ENCODE assay signal across 10 cellular contexts in the genomic region with DNA sequence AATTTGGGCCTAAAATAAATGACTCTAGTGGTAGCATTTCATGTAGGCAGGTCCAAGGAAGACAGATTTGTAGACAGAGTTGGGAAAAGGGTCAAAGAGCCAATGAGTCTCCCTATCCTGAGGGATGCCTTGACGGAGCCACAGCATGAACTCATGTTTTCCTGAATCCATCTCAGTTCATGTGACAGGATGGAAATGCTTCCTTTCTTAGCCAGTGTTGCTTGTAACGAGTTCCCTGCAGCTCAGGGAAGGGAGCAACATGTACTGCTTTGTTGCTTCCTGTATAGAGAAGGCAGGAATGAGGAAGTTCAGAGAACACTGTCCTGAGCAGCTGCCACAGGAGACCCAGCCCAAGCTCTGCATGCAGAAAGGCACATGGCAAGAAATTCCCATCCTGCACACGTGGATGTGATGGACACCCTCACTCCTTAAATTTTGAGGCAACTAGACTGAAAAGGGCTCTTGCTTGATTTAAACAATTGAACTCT. TPM values are rescaled to one million over a fixed set of nuclear protein-coding genes. Genes with fewer than 3 reads are reported as not detected.
DNase-seq lines count a peak whose midpoint lies in the region; ATAC-seq and TF ChIP-seq lines count a peak whose summit lies in the region.
"Had no signal": no experiment of that assay in that cellular context is flagged by ENCODE, and none has a peak within 500 bp of the region (broad histone marks: within the 10 kb centered on the region; RNA-seq: fewer than 3 reads in every experiment).

No MANE protein-coding gene starts in this region.

- no peak overlapping the region for H3K4me3 ChIP-seq in PC-9
- H3K4me3 ChIP-seq in fibroblast of lung (replicated peaks in 1 of 4; ENCODE audit: control extremely low read depth in 1 of 4, insufficient read depth in 1 of 4, low read depth in 3 of 4, low read length in 4 of 4), result no peak overlapping the region
- no peak overlapping the region for H3K4me3 ChIP-seq in naive thymus-derived CD4-positive, alpha-beta T cell (ENCODE audit: low read length)

- H3F3A ChIP-seq in PC-9 (ENCODE audit: insufficient read depth, low read depth), result no peaks in the 10 kb centered on the region; the same call in 1 of the 2 replicates

- POLR2A ChIA-PET in PC-9 (lab: Charles Lee; ENCODE audit: unreplicated experiment), result interaction anchor here (0.6 kb wide), 1 partner anchor 57 kb away, joined by 8 read pairs; no protein-coding TSS in a partner anchor
- POLR2A ChIA-PET in naive thymus-derived CD4-positive, alpha-beta T cell (lab: Charles Lee), result no interaction called here
- POLR2A ChIA-PET in T-cell (lab: Charles Lee), result no interaction called here

- no peak overlapping the region for H3K4me2 ChIP-seq in PC-9
- H3K4me2 ChIP-seq in fibroblast of lung (ENCODE audit: extremely low read depth, insufficient read depth, low read length), result no peak overlapping the region

- H3K9ac ChIP-seq in fibroblast of lung (ENCODE audit: insufficient read depth, low read length), result no peak overlapping the region

- H3K36me3 Mint-ChIP-seq in Calu3 (ENCODE audit: insufficient read depth, unreplicated experiment), result no peaks in the 10 kb centered on the region
- H3K36me3 Mint-ChIP-seq in naive thymus-derived CD4-positive, alpha-beta T cell, result no peaks in the 10 kb centered on the region
- no peaks in the 10 kb centered on the region for H3K36me3 Mint-ChIP-seq in T-cell
- H3K36me3 Mint-ChIP-seq: CD14-positive monocyte had no signal

- H3K27me3 Mint-ChIP-seq in Calu3 (ENCODE audit: unreplicated experiment), result no peaks in the 10 kb centered on the region
- H3K27me3 Mint-ChIP-seq in naive thymus-derived CD4-positive, alpha-beta T cell, result peaks cover 5 to 22% (median 6%) of the 10 kb centered on the region in 5 donors
- peaks cover 2 to 3% of the 10 kb centered on the region in 2 donors for H3K27me3 Mint-ChIP-seq in T-cell

- BruUV-seq in Calu3 (replicated peaks; lab: Mats Ljungman, UMichigan), result no TSS peak
- BruUV-seq in PC-9 (replicated peaks; lab: Mats Ljungman, UMichigan), result no TSS peak

- H3K9me3 ChIP-seq in PC-9 (ENCODE audit: insufficient read depth, low read depth), result no peaks in the 10 kb centered on the region; the same call in 1 of the 2 replicates
- H3K9me3 ChIP-seq in fibroblast of lung (ENCODE audit: control insufficient read depth, insufficient read depth, low read depth, low read length), result no peaks in the 10 kb centered on the region
- H3K9me3 ChIP-seq in naive thymus-derived CD4-positive, alpha-beta T cell (ENCODE audit: control insufficient read depth in 2 of 3, low read length in 3 of 3), result no peaks in the 10 kb centered on the region

- H3K36me3 ChIP-seq in PC-9 (ENCODE audit: low read depth), result no peaks in the 10 kb centered on the region
- no peaks in the 10 kb centered on the region for H3K36me3 ChIP-seq in fibroblast of lung (ENCODE audit: control insufficient read depth, insufficient read depth, low read length)
- no peaks in the 10 kb centered on the region for H3K36me3 ChIP-seq in naive thymus-derived CD4-positive, alpha-beta T cell (ENCODE audit: control insufficient read depth in 2 of 3, insufficient read depth in 3 of 3, low read length in 3 of 3)

- peaks cover 14% of the 10 kb centered on the region for H3K4me1 Mint-ChIP-seq in Calu3 (ENCODE audit: low read depth, unreplicated experiment)
- H3K4me1 Mint-ChIP-seq in naive thymus-derived CD4-positive, alpha-beta T cell, result peaks cover 0 to 11% (median 6%) of the 10 kb centered on the region in 7 donors
- H3K4me1 Mint-ChIP-seq in T-cell, result peaks cover 5 to 10% (median 9%) of the 10 kb centered on the region in 3 donors

- H3K27me3 ChIP-seq in PC-9 (ENCODE audit: insufficient read depth, low read depth) (no peaks in the 10 kb centered on the region), fibroblast of lung (ENCODE audit: control insufficient read depth, insufficient read depth, low read length) (no peaks in the 10 kb centered on the region)
- H3K27me3 ChIP-seq in naive thymus-derived CD4-positive, alpha-beta T cell (ENCODE audit: control insufficient read depth in 2 of 2, insufficient read depth in 2 of 2, low read length in 2 of 2), result no peaks in the 10 kb centered on the region

- intact Hi-C loops in Calu3 (cut with micrococcal nuclease; ENCODE audit: unreplicated experiment), result no loop called here
- intact Hi-C loops in PC-9 (cut with micrococcal nuclease; ENCODE audit: unreplicated experiment), result no loop called here
- intact Hi-C loops in naive thymus-derived CD4-positive, alpha-beta T cell (cut with micrococcal nuclease), result no loop called here

- peak; percentile 49 for ATAC-seq in naive thymus-derived CD4-positive, alpha-beta T cell
- no peak for ATAC-seq in T-cell (replicated peaks in 1 of 4)

- CTCF ChIA-PET in Calu3 (lab: Charles Lee), result interaction anchor here (1.0 kb wide), 1 partner anchor 27 kb away, joined by 3 read pairs; no protein-coding TSS in a partner anchor
- CTCF ChIA-PET in PC-9 (lab: Charles Lee), result interaction anchor here (0.6 kb wide), 1 partner anchor 1383 kb away, joined by 3 read pairs; no protein-coding TSS in a partner anchor
- CTCF ChIA-PET in naive thymus-derived CD4-positive, alpha-beta T cell (lab: Charles Lee), result no interaction called here
- CTCF ChIA-PET in T-cell (lab: Charles Lee), result no interaction called here

- H3K9me2 ChIP-seq in PC-9 (ENCODE audit: insufficient read depth), result no peaks in the 10 kb centered on the region

- H3K27ac Mint-ChIP-seq in Calu3 (ENCODE audit: unreplicated experiment) (peak overlapping the region; percentile 28), T-cell (no peak overlapping the region)
- H3K27ac Mint-ChIP-seq in naive thymus-derived CD4-positive, alpha-beta T cell, result no peak overlapping the region
- H3K27ac Mint-ChIP-seq: CD14-positive monocyte had no signal

- H3K9me3 Mint-ChIP-seq in Calu3 (ENCODE audit: low read depth, unreplicated experiment) (no peaks in the 10 kb centered on the region), T-cell (no peaks in the 10 kb centered on the region)
- no peaks in the 10 kb centered on the region for H3K9me3 Mint-ChIP-seq in naive thymus-derived CD4-positive, alpha-beta T cell
- H3K9me3 Mint-ChIP-seq: CD14-positive monocyte had no signal

- H3K79me2 ChIP-seq in PC-9 (ENCODE audit: low read depth) (no peaks in the 10 kb centered on the region), fibroblast of lung (ENCODE audit: control insufficient read depth, insufficient read depth, low read length) (no peaks in the 10 kb centered on the region)

- H2AFZ ChIP-seq in PC-9, result peak overlapping the region; percentile 24
- peak overlapping the region; percentile 83 for H2AFZ ChIP-seq in fibroblast of lung (ENCODE audit: low read length)

- H4K20me1 ChIP-seq in PC-9 (ENCODE audit: insufficient read depth) (no peaks in the 10 kb centered on the region), fibroblast of lung (ENCODE audit: control insufficient read depth, extremely low read depth, insufficient read depth, low read length) (no peaks in the 10 kb centered on the region)

- TF ChIP-seq CTCF in Calu3 (IDR thresholded peaks at IDR 0.05; ENCODE audit: unreplicated experiment) (no peak), PC-9 (conservative IDR thresholded peaks at IDR 0.05) (no peak), fibroblast of lung (conservative IDR thresholded peaks at IDR 0.05 in 1 of 2, IDR thresholded peaks at IDR 0.05 in 1 of 2; ENCODE audit: low read depth in 1 of 2, low read length in 2 of 2) (no peak)

- DNase-seq in Calu3, result peak; percentile 27
- peak; percentile 18 to 40 for DNase-seq in PC-9
- no peak for DNase-seq in fibroblast of lung (ENCODE audit: low read depth in 2 of 2)
- no peak for DNase-seq in naive thymus-derived CD4-positive, alpha-beta T cell
- no peak for DNase-seq in T-cell
- DNase-seq in NCI-H82 (lab: John Stamatoyannopoulos, UW), result no peak
- no peak for DNase-seq in NCI-H1092 treated with DMSO at 0.1 percent for 48 hours (lab: John Stamatoyannopoulos, UW)
- no peak for DNase-seq in AG20443 (ENCODE audit: low spot score)
- DNase-seq: hypothalamus had no signal

- H3K4me3 Mint-ChIP-seq in Calu3 (ENCODE audit: low read depth, unreplicated experiment) (no peak overlapping the region), T-cell (no peak overlapping the region)
- no peak overlapping the region for H3K4me3 Mint-ChIP-seq in naive thymus-derived CD4-positive, alpha-beta T cell
- H3K4me3 Mint-ChIP-seq: CD14-positive monocyte had no signal

- H3K4me1 ChIP-seq in PC-9 (replicated peaks; ENCODE audit: insufficient read depth) (no peaks in the 10 kb centered on the region), fibroblast of lung (ENCODE audit: control insufficient read depth, extremely low read depth, insufficient read depth, low read length) (no peaks in the 10 kb centered on the region)
- H3K4me1 ChIP-seq in naive thymus-derived CD4-positive, alpha-beta T cell (ENCODE audit: control insufficient read depth in 2 of 2, insufficient read depth in 2 of 2, low read length in 2 of 2), result peaks cover 0 to 14% of the 10 kb centered on the region in 2 donors

- no peak overlapping the region for H3K27ac ChIP-seq in PC-9
- H3K27ac ChIP-seq in fibroblast of lung (ENCODE audit: insufficient read depth, low read length), result no peak overlapping the region
- H3K27ac ChIP-seq in naive thymus-derived CD4-positive, alpha-beta T cell (ENCODE audit: low read depth, low read length), result no peak overlapping the region

RNA-seq across cellular contexts. Expression of gene TMEM17, which starts 27.9 kb away (rescaled TPM):
- total RNA-seq in Calu3 (2022) (3.3 and 3.6 TPM in 2 replicates), PC-9 (2021) (7.6 and 11.0 TPM in 2 replicates), fibroblast of lung (1.3 and 2.5 TPM in 2 replicates), T-cell (under 1 TPM in 3 of 5 donors, not detected in 2; 0.15 to 0.19 (median 0.16) TPM)
- polyA plus RNA-seq in fibroblast of lung, result 3.7 and 4.9 TPM in 2 replicates
- polyA plus RNA-seq in fibroblast of lung (2012), result 2.2 and 2.8 TPM in 2 replicates
- 0.52 TPM in 1 of 2 replicates, not detected in the other for polyA minus RNA-seq in fibroblast of lung (ENCODE audit: low replicate concordance)
- total RNA-seq in naive thymus-derived CD4-positive, alpha-beta T cell, result under 1 TPM in 1 of 5 experiments, not detected in 4; 0.15 TPM
- polyA plus RNA-seq in naive thymus-derived CD4-positive, alpha-beta T cell, result under 1 TPM in 1 of 2 donors, not detected in 1; 0.15 TPM

Comparison
In these comparisons a context has a peak if more than half of its experiments do, and no peak if none do; other contexts are left out.
1. DNase-seq: peak in Calu3 (single experiment) and PC-9 (2 of 2); none in fibroblast of lung (0 of 2), naive thymus-derived CD4-positive, alpha-beta T cell (0 of 9), T-cell (0 of 34), NCI-H82 (single experiment), NCI-H1092 treated with DMSO at 0.1 percent for 48 hours (single experiment) and AG20443 (single experiment).
2. CTCF ChIA-PET loops: an anchor here in Calu3 (1.0 kb wide) and PC-9 (0.6 kb wide); none called in naive thymus-derived CD4-positive, alpha-beta T cell and T-cell.